ENCODE assay signal across 13 cellular contexts in the genomic region with DNA sequence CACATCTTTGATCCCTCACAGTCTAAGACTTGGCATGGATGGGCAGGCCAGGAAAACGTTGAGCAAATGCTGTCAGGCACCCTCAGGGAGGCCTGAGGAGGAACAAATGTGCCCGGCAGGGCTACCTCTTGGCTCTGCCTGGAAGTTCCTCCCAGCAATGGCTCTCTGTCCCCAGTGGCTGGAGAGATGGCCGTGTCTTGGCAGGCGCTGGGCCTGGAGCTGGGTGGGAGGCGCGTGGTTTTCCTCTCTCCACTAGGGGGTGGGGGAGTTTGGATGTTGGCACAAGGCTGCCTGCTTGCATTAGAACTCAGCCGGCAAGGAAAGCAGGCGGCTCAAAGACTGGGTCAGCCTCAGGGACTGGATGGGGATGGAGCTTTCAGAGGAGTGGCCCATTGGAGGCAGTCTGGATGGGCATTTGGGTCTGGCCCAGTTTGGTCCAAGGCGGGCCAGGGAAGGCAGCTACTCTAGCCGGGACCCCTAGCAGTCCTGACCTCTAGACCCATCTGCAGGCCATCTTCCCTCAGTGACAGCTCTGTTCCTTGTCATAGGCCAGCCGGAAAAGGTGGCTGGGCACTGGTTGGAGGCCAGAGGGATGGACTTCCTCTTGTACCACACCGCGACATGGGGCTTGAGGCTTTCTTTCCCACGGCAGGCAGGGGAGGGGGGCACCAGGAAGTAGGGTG.
A peak's percentile ranks its signal among the peaks of the same experiment; 100 is the strongest.
DNase-seq lines count a peak whose midpoint lies in the region; ATAC-seq, FAIRE-seq and TF ChIP-seq lines count a peak whose summit lies in the region.
"Had no signal": no experiment of that assay in that cellular context is flagged by ENCODE, and none has a peak within 500 bp of the region (broad histone marks: within the 10 kb centered on the region; RNA-seq: fewer than 3 reads in every experiment).

No MANE protein-coding gene starts in this region.

- no peak for ATAC-seq in HG03196 (IDR thresholded peaks at IDR 0.05; ENCODE audit: unreplicated experiment)
- ATAC-seq in stimulated activated naive CD8-positive, alpha-beta T cell treated with anti-CD3 and anti-CD28 coated beads, Interleukin-15, amount 100 ng/mL, for 72 hours: no peak

- peak; percentile 46 for TF ChIP-seq CTCF in choroid plexus epithelial cell (conservative IDR thresholded peaks at IDR 0.05; ENCODE audit: low read depth, low read length)

- DNase-seq in HTR-8/SVneo (ENCODE audit: insufficient read length, low spot score) (peak; percentile 10), choroid plexus epithelial cell (ENCODE audit: low read depth) (peak; percentile 16), mesendoderm (peak; percentile 75), DMS153 treated with DMSO at 0.1 percent for 48 hours (lab: John Stamatoyannopoulos, UW; ENCODE audit: unreplicated experiment) (no peak), GM19239 (ENCODE audit: insufficient read length, low spot score) (no peak)
- no peak for DNase-seq in stimulated activated naive CD8-positive, alpha-beta T cell treated with anti-CD3 and anti-CD28 coated beads, Interleukin-15, amount 100 ng/mL, for 72 hours
- DNase-seq: activated B cell treated with CpG ODN at 0.5 μM for 24 hours, mammary epithelial cell, stomach had no signal

- H2BK120ac ChIP-seq in mesendoderm (ENCODE audit: low read depth, low read length): no peak overlapping the region

- H3K9me3 Mint-ChIP-seq in stimulated activated naive CD8-positive, alpha-beta T cell treated with anti-CD3 and anti-CD28 coated beads, Interleukin-15, amount 100 ng/mL, for 72 hours: peaks cover 5 to 15% of the 10 kb centered on the region in 2 donors
- H3K9me3 Mint-ChIP-seq: activated naive CD4-positive, alpha-beta T cell treated with anti-CD3 and anti-CD28 coated beads, Interleukin-2, amount 50 U/mL, for 24 hours had no signal

- H3K4me3 Mint-ChIP-seq in stimulated activated naive CD8-positive, alpha-beta T cell treated with anti-CD3 and anti-CD28 coated beads, Interleukin-15, amount 100 ng/mL, for 72 hours: no peak overlapping the region
- H3K4me3 Mint-ChIP-seq: activated B cell treated with CpG ODN at 0.5 μM for 24 hours; activated naive CD4-positive, alpha-beta T cell treated with anti-CD3 and anti-CD28 coated beads, Interleukin-2, amount 50 U/mL, for 24 hours had no signal

- H3K27me3 ChIP-seq in BLaER1 treated with 17β-estradiol and CSF1 and Interleukin-3, amounts not matched to agents 10 nM and 100 nM: no peaks in the 10 kb centered on the region
- H3K27me3 ChIP-seq in mesendoderm (ENCODE audit: insufficient read depth, low read length, poor library complexity): no peaks in the 10 kb centered on the region
- H3K27me3 ChIP-seq: stomach had no signal

- no peaks in the 10 kb centered on the region for H3K79me1 ChIP-seq in mesendoderm (ENCODE audit: low read length)

- no peaks in the 10 kb centered on the region for H3K79me2 ChIP-seq in mesendoderm (ENCODE audit: control insufficient read depth, insufficient read depth, low read length)

- no peak overlapping the region for H3K27ac Mint-ChIP-seq in stimulated activated naive CD8-positive, alpha-beta T cell treated with anti-CD3 and anti-CD28 coated beads, Interleukin-15, amount 100 ng/mL, for 72 hours
- H3K27ac Mint-ChIP-seq: activated B cell treated with CpG ODN at 0.5 μM for 24 hours; activated naive CD4-positive, alpha-beta T cell treated with anti-CD3 and anti-CD28 coated beads, Interleukin-2, amount 50 U/mL, for 24 hours had no signal

- no peak overlapping the region for H3K18ac ChIP-seq in mesendoderm (ENCODE audit: low read length)

- H2AK5ac ChIP-seq in mesendoderm (ENCODE audit: low read length): no peak overlapping the region

- no CpG with 5 or more reads among the region's 14 CpGs for WGBS in mesendoderm (ENCODE audit: extremely low coverage, insufficient coverage, low lambda C conversion rate)

- FAIRE-seq in HTR-8/SVneo (lab: Jason Lieb, UNC): no peak
- no peak for FAIRE-seq in GM19239 (lab: Jason Lieb, UNC)

- no peaks in the 10 kb centered on the region for H4K20me1 ChIP-seq in BLaER1 treated with 17β-estradiol and CSF1 and Interleukin-3, amounts not matched to agents 10 nM and 100 nM

- no peak overlapping the region for H4K5ac ChIP-seq in mesendoderm (ENCODE audit: low read length)

- no peak overlapping the region for H4K8ac ChIP-seq in mesendoderm (ENCODE audit: low read depth, low read length)

- H3K9ac ChIP-seq in BLaER1 treated with 17β-estradiol and CSF1 and Interleukin-3, amounts not matched to agents 10 nM and 100 nM: peak overlapping the region; percentile 51 to 79 (median 72); a peak in 19 of 22 replicates
- no peak overlapping the region for H3K9ac ChIP-seq in mesendoderm (ENCODE audit: low read length)

- peak overlapping the region; percentile 66 to 90 (median 79) for H3K4me2 ChIP-seq in BLaER1 treated with 17β-estradiol and CSF1 and Interleukin-3, amounts not matched to agents 10 nM and 100 nM
- H3K4me2 ChIP-seq in mesendoderm (ENCODE audit: low read length): no peak overlapping the region

- no peak overlapping the region for H3K4ac ChIP-seq in mesendoderm (ENCODE audit: low read depth, low read length)

- no peak overlapping the region for H3K56ac ChIP-seq in mesendoderm (ENCODE audit: low read length)

- peak overlapping the region; percentile 71 to 95 (median 88); a peak in 21 of 22 replicates for H3K27ac ChIP-seq in BLaER1 treated with 17β-estradiol and CSF1 and Interleukin-3, amounts not matched to agents 10 nM and 100 nM
- H3K27ac ChIP-seq in mesendoderm (ENCODE audit: low read depth, low read length): no peak overlapping the region
- H3K27ac ChIP-seq: epithelial cell of prostate, stomach had no signal

- peaks cover 27 to 76% (median 37%) of the 10 kb centered on the region in 11 experiments for H3K9me3 ChIP-seq in BLaER1 treated with 17β-estradiol and CSF1 and Interleukin-3, amounts not matched to agents 10 nM and 100 nM (replicated peaks in 1 of 11)

- peak overlapping the region in 4 of 10 experiments; percentile 0 to 30 (median 15); a peak in 3 of 20 replicates for H3K4me3 ChIP-seq in BLaER1 treated with 17β-estradiol and CSF1 and Interleukin-3, amounts not matched to agents 10 nM and 100 nM
- no peak overlapping the region for H3K4me3 ChIP-seq in choroid plexus epithelial cell (ENCODE audit: low read depth, low read length)
- no peak overlapping the region for H3K4me3 ChIP-seq in mesendoderm (ENCODE audit: low read length)
- H3K4me3 ChIP-seq: stomach had no signal

- H3K36me3 ChIP-seq in BLaER1 treated with 17β-estradiol and CSF1 and Interleukin-3, amounts not matched to agents 10 nM and 100 nM: peaks cover 0 to 3% (median 0%) of the 10 kb centered on the region in 11 experiments; a peak in 1 of 22 replicates
- H3K36me3 ChIP-seq in mesendoderm (ENCODE audit: control insufficient read depth, insufficient read depth, low read length): no peaks in the 10 kb centered on the region
- H3K36me3 ChIP-seq: stomach had no signal

- H3K4me1 ChIP-seq in BLaER1 treated with 17β-estradiol and CSF1 and Interleukin-3, amounts not matched to agents 10 nM and 100 nM: peaks cover 25 to 70% (median 59%) of the 10 kb centered on the region in 10 experiments
- H3K4me1 ChIP-seq in mesendoderm (ENCODE audit: control insufficient read depth, low read depth, low read length): no peaks in the 10 kb centered on the region
- H3K4me1 ChIP-seq: stomach had no signal

- H3K4me1 Mint-ChIP-seq in stimulated activated naive CD8-positive, alpha-beta T cell treated with anti-CD3 and anti-CD28 coated beads, Interleukin-15, amount 100 ng/mL, for 72 hours: no peaks in the 10 kb centered on the region
- H3K4me1 Mint-ChIP-seq: activated B cell treated with CpG ODN at 0.5 μM for 24 hours; activated naive CD4-positive, alpha-beta T cell treated with anti-CD3 and anti-CD28 coated beads, Interleukin-2, amount 50 U/mL, for 24 hours had no signal

- peaks cover 13% of the 10 kb centered on the region for H3K27me3 Mint-ChIP-seq in stimulated activated naive CD8-positive, alpha-beta T cell treated with anti-CD3 and anti-CD28 coated beads, Interleukin-15, amount 100 ng/mL, for 72 hours

- no peak overlapping the region for H2BK15ac ChIP-seq in mesendoderm (replicated peaks; ENCODE audit: low read depth)

- H3K23ac ChIP-seq in mesendoderm (ENCODE audit: low read length): no peak overlapping the region

- H2BK5ac ChIP-seq in mesendoderm (ENCODE audit: low read length): no peak overlapping the region

Comparison
In these comparisons a context has a peak if more than half of its experiments do, and no peak if none do; other contexts are left out.
1. DNase-seq: peak in HTR-8/SVneo (single experiment), choroid plexus epithelial cell (single experiment) and mesendoderm (single experiment); none in DMS153 treated with DMSO at 0.1 percent for 48 hours (single experiment), GM19239 (single experiment) and stimulated activated naive CD8-positive, alpha-beta T cell treated with anti-CD3 and anti-CD28 coated beads, Interleukin-15, amount 100 ng/mL, for 72 hours (0 of 2).